8 cellular contexts compared by ENCODE assay signal in genomic region chr12:121712462-121713256, GRCh38. TPM values are rescaled to one million over a fixed set of nuclear protein-coding genes. Genes with fewer than 3 reads are reported as not detected.
A peak's percentile ranks its signal among the peaks of the same experiment; 100 is the strongest.
DNase-seq lines count a peak whose midpoint lies in the region; ATAC-seq and TF ChIP-seq lines count a peak whose summit lies in the region.

Gene TMEM120B (plus strand): TSS chr12:121712752. CDS start chr12:121712896, 144 bp downstream.

- H3K36me3 Mint-ChIP-seq in memory B cell: peaks cover 2% of the 10 kb centered on the region

- peak; percentile 88 for TF ChIP-seq POLR2A in GM18526 (IDR thresholded peaks at IDR 0.05; ENCODE audit: extremely low read depth, insufficient read length)

- H3K4me3 Mint-ChIP-seq in memory B cell: peak within 1 kb of the TSS; percentile 85

- peaks cover 19% of the 10 kb centered on the region for H3K4me1 Mint-ChIP-seq in memory B cell

- no peaks in the 10 kb centered on the region for H3K27me3 Mint-ChIP-seq in memory B cell

- no peak for TF ChIP-seq CTCF in AG10803 (conservative IDR thresholded peaks at IDR 0.05; ENCODE audit: low read length)

- H3K4me3 ChIP-seq in AG10803 (ENCODE audit: low read length): peak within 1 kb of the TSS; percentile 94

- H3K27ac Mint-ChIP-seq in memory B cell: peak within 1 kb of the TSS; percentile 92

- H3K9me3 Mint-ChIP-seq in memory B cell: no peaks in the 10 kb centered on the region

- DNase-seq in AG10803 (ENCODE audit: low read depth): peak; percentile 62
- DNase-seq in NCI-H460 (ENCODE audit: extremely low read depth, low read depth): peak; percentile 69
- DNase-seq in activated CD8-positive, alpha-beta memory T cell treated with anti-CD3 and anti-CD28 coated beads for 1 hour (ENCODE audit: extremely low read depth in 1 of 2, low read depth in 1 of 2): peak; percentile 28 to 81
- DNase-seq in effector CD8-positive, alpha-beta T cell (lab: John Stamatoyannopoulos, UW): peak; percentile 77
- peak; percentile 83 to 87 for DNase-seq in memory B cell (ENCODE audit: low spot score in 2 of 2)
- peak; percentile 75 for DNase-seq in stimulated activated CD8-positive, alpha-beta memory T cell treated with anti-CD3 and anti-CD28 coated beads, Interleukin-12 subunit alpha, Interleukin-12 subunit beta, amount 100 ng/mL, for 4 hours (ENCODE audit: low read depth)

- ATAC-seq in HG03064 (IDR thresholded peaks at IDR 0.05; ENCODE audit: low read depth, unreplicated experiment) (peak; percentile 71), memory B cell (ENCODE audit: low read depth) (peak; percentile 91)

RNA-seq across cellular contexts. Expression of gene TMEM120B, which starts in this region (rescaled TPM):
- 9.4 and 11.8 TPM in 2 replicates for total RNA-seq in NCI-H460 (2014; rRNA removed; shearing (Covaris generic))
- polyA plus RNA-seq in NCI-H460 (2014; cell fraction: nucleus; rRNA removed): 91.4 and 91.6 TPM in 2 replicates

Comparison
In these comparisons a context has a peak if more than half of its experiments do, and no peak if none do; other contexts are left out.
1. Peak in every context shown above with its lines: DNase-seq, ATAC-seq and H3K4me3 ChIP-seq.